13 cellular contexts compared by ENCODE assay signal in the genomic region with DNA sequence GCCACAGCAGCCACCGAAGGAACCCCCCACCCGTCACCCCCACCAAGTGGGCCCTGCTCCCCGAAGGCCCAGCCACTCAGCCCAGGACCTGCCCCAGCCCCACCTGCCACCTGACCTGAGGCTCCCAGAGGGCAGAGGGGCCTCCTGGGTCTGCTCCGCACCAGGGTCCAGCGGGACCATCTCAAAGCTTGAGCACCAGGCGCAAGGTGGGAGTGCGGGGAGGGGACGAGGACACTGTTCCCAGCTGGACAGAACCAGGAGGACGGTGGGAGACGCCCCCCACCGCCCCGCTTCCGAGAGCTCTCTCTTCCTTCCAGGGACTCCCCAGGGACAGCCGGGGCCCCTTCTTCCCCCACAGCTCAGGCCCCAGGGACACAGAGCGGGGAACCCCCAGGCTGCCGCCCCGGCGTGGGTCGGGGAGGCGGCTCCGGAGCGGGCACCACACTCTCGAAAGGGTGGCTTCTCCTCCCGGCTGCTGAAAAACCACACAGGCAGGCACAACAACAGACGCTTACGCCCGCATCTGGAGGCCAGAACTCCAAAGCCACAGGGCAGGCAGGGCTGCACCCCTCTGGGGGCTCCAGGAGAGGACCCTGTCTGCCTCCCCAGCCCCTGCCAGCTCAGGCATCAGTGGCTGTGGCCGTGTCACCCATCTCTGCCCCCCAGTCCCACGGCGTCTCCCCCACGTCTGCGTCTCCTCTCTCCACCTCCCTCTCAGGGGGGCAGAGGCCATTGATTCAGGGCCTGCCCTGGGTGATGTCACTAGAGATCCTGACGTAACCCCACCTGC. TPM values are rescaled to one million over a fixed set of nuclear protein-coding genes. Genes with fewer than 3 reads are reported as not detected.
DNase-seq lines count a peak whose midpoint lies in the region; ATAC-seq, FAIRE-seq and TF ChIP-seq lines count a peak whose summit lies in the region.
"Had no signal": no experiment of that assay in that cellular context is flagged by ENCODE, and none has a peak within 500 bp of the region (broad histone marks: within the 10 kb centered on the region; RNA-seq: fewer than 3 reads in every experiment).

No MANE protein-coding gene starts in this region.

- H3K18ac ChIP-seq in H1 (ENCODE audit: extremely low read depth, low read length) = no peak overlapping the region

- no peak overlapping the region for H3K23ac ChIP-seq in H1 (ENCODE audit: insufficient read length)

- H2BK20ac ChIP-seq in H1 (ENCODE audit: low read length) = no peak overlapping the region

- no peak overlapping the region for H4K5ac ChIP-seq in H1 (ENCODE audit: insufficient read length, low read depth, low read length)

- no peaks in the 10 kb centered on the region for H3K23me2 ChIP-seq in H1 (ENCODE audit: low read depth, low read length)

- peak; percentile 56 for DNase-seq in activated T-cell treated with anti-CD3 and anti-CD28 coated beads, Interleukin-2, amount 50 U/mL, for 1 hour
- no peak for DNase-seq in activated T-cell treated with anti-CD3 and anti-CD28 coated beads for 4 hours
- DNase-seq in T-helper 9 cell = peak; percentile 30
- peak in 1 of 2 experiments; percentile 50 for DNase-seq in H1 (ENCODE audit: low read depth in 1 of 2, low spot score in 2 of 2)
- peak; percentile 12 to 26 for DNase-seq in stimulated activated CD8-positive, alpha-beta memory T cell treated with anti-CD3 and anti-CD28 coated beads, Interleukin-2, amount 100 ng/mL, for 48 hours (ENCODE audit: low read depth in 2 of 2)
- DNase-seq in uterus = no peak
- DNase-seq: ACHN, mesendoderm, NCI-H69 had no signal

- H2BK5ac ChIP-seq in H1 (ENCODE audit: low read depth, low read length) = no peak overlapping the region

- no peak overlapping the region for H2BK15ac ChIP-seq in H1 (ENCODE audit: low read length)

- H3K4me2 ChIP-seq in H1 (ENCODE audit: insufficient read depth in 1 of 2, low read depth in 2 of 2, low read length in 2 of 2) = no peak overlapping the region

- H3K79me1 ChIP-seq in H1 (ENCODE audit: low read depth, low read length) = no peaks in the 10 kb centered on the region

- H3K27me3 ChIP-seq in H1 (replicated peaks in 1 of 4; ENCODE audit: control insufficient read depth in 3 of 4, extremely low read depth in 1 of 4, insufficient read depth in 3 of 4, low read length in 3 of 4) (peaks cover 0 to 8% (median 6%) of the 10 kb centered on the region in 4 experiments; a peak in 4 of 7 replicates), uterus (peaks cover 10 to 19% of the 10 kb centered on the region in 2 donors)

- H3K4ac ChIP-seq in H1 (replicated peaks; ENCODE audit: insufficient read length, low read depth, low read length) = no peak overlapping the region

- peak overlapping the region; percentile 3; the same call in 1 of the 2 replicates for H2BK12ac ChIP-seq in H1 (ENCODE audit: low read depth, low read length)

- H3K9ac ChIP-seq in H1 (replicated peaks in 1 of 4; ENCODE audit: extremely low read depth in 1 of 4, low read depth in 3 of 4, low read length in 3 of 4) = no peak overlapping the region

- no peak overlapping the region for H3K14ac ChIP-seq in H1 (ENCODE audit: insufficient read length)

- H3K9me3 ChIP-seq in H1 (ENCODE audit: insufficient read depth in 2 of 2, low read depth in 1 of 2, low read length in 1 of 2) = peaks cover 4 to 5% of the 10 kb centered on the region in 2 experiments; a peak in 1 of 4 replicates
- H3K9me3 ChIP-seq in uterus = no peaks in the 10 kb centered on the region

- H3K79me2 ChIP-seq in H1 (ENCODE audit: control insufficient read depth in 1 of 2, insufficient read depth in 2 of 2, low read length in 2 of 2) = no peaks in the 10 kb centered on the region

- H3K36me3 ChIP-seq in H1 (ENCODE audit: control insufficient read depth in 2 of 4, insufficient read depth in 4 of 4, low read length in 3 of 4) (no peaks in the 10 kb centered on the region), uterus (no peaks in the 10 kb centered on the region)

- TF ChIP-seq RAD21 in H1 (IDR thresholded peaks at IDR 0.05 in 1 of 2, conservative IDR thresholded peaks at IDR 0.05 in 1 of 2; ENCODE audit: low read depth in 2 of 2, low read length in 2 of 2) = no peak

- POLR2A ChIA-PET in H1 (lab: Charles Lee; ENCODE audit: partially characterized antibody) = interaction anchor here (0.6 to 0.9 kb wide), 2 partner anchors 19 to 623 kb away, joined by 3 read pairs; no protein-coding TSS in a partner anchor

- WGBS in H1 (ENCODE audit: extremely low coverage in 1 of 2, insufficient coverage in 1 of 2, insufficient read length in 1 of 2, insufficient replicate concordance in 2 of 2, low coverage in 1 of 2, low lambda C conversion rate in 2 of 2, missing lambda C conversion rate in 1 of 2), 2 experiments = 90% methylated on average over 21 of the region's 33 CpGs; no CpG with 5 or more reads in 1 of the 2 experiments

- peaks cover 0 to 1% of the 10 kb centered on the region in 2 experiments for H4K20me1 ChIP-seq in H1 (replicated peaks in 1 of 2; ENCODE audit: control insufficient read depth in 1 of 2, insufficient read depth in 2 of 2, low read length in 2 of 2)

- H2BK120ac ChIP-seq in H1 (replicated peaks; ENCODE audit: low read depth, low read length) = no peak overlapping the region

- H4K91ac ChIP-seq in H1 (replicated peaks; ENCODE audit: insufficient read length, low read length) = no peak overlapping the region

- no peak overlapping the region for H3K56ac ChIP-seq in H1 (replicated peaks; ENCODE audit: insufficient read length, low read depth, low read length)

- H3K27ac ChIP-seq in H1 (ENCODE audit: low read depth, low read length) = no peak overlapping the region
- H3K27ac ChIP-seq in uterus = no peak overlapping the region

- peak overlapping the region; percentile 22; the same call in 1 of the 2 replicates for H4K8ac ChIP-seq in H1 (ENCODE audit: extremely low read depth, insufficient read depth, low read length)

- no peak for TF ChIP-seq POLR2A in H1 (IDR thresholded peaks at IDR 0.05; ENCODE audit: control extremely low read depth in 1 of 2, low read depth in 2 of 2, low read length in 2 of 2)
- no peak for TF ChIP-seq POLR2A in uterus (IDR thresholded peaks at IDR 0.05)

- TF ChIP-seq CTCF in H1 (IDR thresholded peaks at IDR 0.05; ENCODE audit: control extremely low read depth in 1 of 3, insufficient read depth in 1 of 3, low read depth in 1 of 3, low read length in 3 of 3) (no peak), uterus (IDR thresholded peaks at IDR 0.05) (no peak)

- H2AK5ac ChIP-seq in H1 (ENCODE audit: low read depth, low read length) = 0 out of 2 replicates have a peak overlapping the region, but pooled peaks have one; percentile 10

- H3K4me1 ChIP-seq in H1 (replicated peaks in 1 of 4; ENCODE audit: control insufficient read depth in 3 of 4, insufficient read depth in 4 of 4, low read length in 3 of 4) = peaks cover 0 to 28% (median 17%) of the 10 kb centered on the region in 4 experiments; a peak in 6 of 7 replicates
- no peaks in the 10 kb centered on the region for H3K4me1 ChIP-seq in uterus

- intact Hi-C loops in uterus (cut with DNase I; ENCODE audit: low total_unique reads) = no loop called here

- H2AFZ ChIP-seq in H1 (ENCODE audit: low read length) = no peak overlapping the region

- FAIRE-seq in H1 (lab: Jason Lieb, UNC) = no peak

- TF ChIP-seq EP300 in H1 (IDR thresholded peaks at IDR 0.05; ENCODE audit: borderline replicate concordance in 1 of 2, low read depth in 2 of 2, low read length in 2 of 2) = no peak

- no peak overlapping the region for H3K4me3 ChIP-seq in H1 (ENCODE audit: extremely low read depth in 1 of 4, insufficient read depth in 2 of 4, low read depth in 3 of 4, low read length in 4 of 4)
- H3K4me3 ChIP-seq in uterus = no peak overlapping the region

- CTCF ChIA-PET in H1 (lab: Charles Lee; ENCODE audit: partially characterized antibody) = interaction anchor here (1.2 to 1.8 kb wide), 3 partner anchors 24 to 49 kb away, joined by 3 to 8 read pairs (median 5); no protein-coding TSS in a partner anchor

- ATAC-seq in GM18907 (IDR thresholded peaks at IDR 0.05; ENCODE audit: unreplicated experiment) (no peak), GM21515 (IDR thresholded peaks at IDR 0.05; ENCODE audit: unreplicated experiment) (no peak)
- ATAC-seq: sciatic nerve had no signal

RNA-seq across cellular contexts. Expression of gene TTLL10, which starts 1.9 kb away (rescaled TPM):
- 1.6 and 1.7 TPM in 2 replicates for total RNA-seq in H1 (2021; fragmentation: NEBNext Ultra II Directional; extraction: Animal tissue kit (Norgen Biotek cat#: 25700))
- 1.1 and 2.0 TPM in 2 replicates for polyA plus RNA-seq in H1 (2011; rRNA removed)
- polyA plus RNA-seq in H1 (2011; cell fraction: cytosol; rRNA removed) = 1.0 TPM
- polyA plus RNA-seq in H1 (2011; cell fraction: nucleus; rRNA removed) = 3.8 TPM
- 0.94 to 4.7 TPM (median 1.1 TPM) in 4 replicates for polyA plus RNA-seq in H1 (2012, experiment 1 of 2)
- polyA plus RNA-seq in H1 (2012, experiment 2 of 2) = 0.24 TPM
- polyA plus RNA-seq in H1 (2013, experiment 1 of 2) = 0.73 TPM
- 0.55 TPM for polyA plus RNA-seq in H1 (2013, experiment 2 of 2)
- 0.51 and 1.3 TPM in 2 replicates for polyA minus RNA-seq in H1 (2011; rRNA and poly(A)+ RNA removed)
- not detected for polyA minus RNA-seq in H1 (2011; cell fraction: cytosol; rRNA and poly(A)+ RNA removed)
- polyA minus RNA-seq in H1 (2011; cell fraction: nucleus; rRNA and poly(A)+ RNA removed) = 1.5 TPM
- under 1 TPM in 2 of 4 donors, not detected in 2; 0.35 to 0.51 TPM for total RNA-seq in uterus
- total RNA-seq: glomerular endothelial cell had no signal

RNA-seq across cellular contexts. Expression of gene TNFRSF18, which starts 34.6 kb away (rescaled TPM):
- total RNA-seq in H1 (2021; fragmentation: NEBNext Ultra II Directional; extraction: Animal tissue kit (Norgen Biotek cat#: 25700)) = 0.92 and 1.5 TPM in 2 replicates
- 2.5 and 2.7 TPM in 2 replicates for polyA plus RNA-seq in H1 (2011; rRNA removed)
- 2.9 TPM for polyA plus RNA-seq in H1 (2011; cell fraction: cytosol; rRNA removed)
- polyA plus RNA-seq in H1 (2011; cell fraction: nucleus; rRNA removed) = 4.8 TPM
- polyA plus RNA-seq in H1 (2012, experiment 1 of 2) = 0.51 to 2.0 TPM (median 1.5 TPM) in 4 replicates
- 1.4 TPM for polyA plus RNA-seq in H1 (2012, experiment 2 of 2)
- polyA plus RNA-seq in H1 (2013, experiment 1 of 2) = 1.4 TPM
- 1.5 TPM for polyA plus RNA-seq in H1 (2013, experiment 2 of 2)
- not detected in 2 replicates for polyA minus RNA-seq in H1 (2011; rRNA and poly(A)+ RNA removed)
- not detected for polyA minus RNA-seq in H1 (2011; cell fraction: cytosol; rRNA and poly(A)+ RNA removed)
- polyA minus RNA-seq in H1 (2011; cell fraction: nucleus; rRNA and poly(A)+ RNA removed) = not detected
- 1 to 10 TPM in 1 of 4 donors, under 1 TPM in 1, not detected in 2; 0.37 to 2.6 TPM for total RNA-seq in uterus

RNA-seq across cellular contexts. Expression of gene TNFRSF4, which starts 42.2 kb away (rescaled TPM):
- total RNA-seq in H1 (2021; fragmentation: NEBNext Ultra II Directional; extraction: Animal tissue kit (Norgen Biotek cat#: 25700)) = not detected in 2 replicates
- polyA plus RNA-seq in H1 (2011; rRNA removed) = 0.06 TPM in 1 of 2 replicates, not detected in the other
- polyA plus RNA-seq in H1 (2011; cell fraction: cytosol; rRNA removed) = 0.14 TPM
- 0.19 TPM for polyA plus RNA-seq in H1 (2011; cell fraction: nucleus; rRNA removed)
- not detected in 4 replicates for polyA plus RNA-seq in H1 (2012, experiment 1 of 2)
- polyA plus RNA-seq in H1 (2012, experiment 2 of 2) = not detected
- polyA plus RNA-seq in H1 (2013, experiment 1 of 2) = not detected
- 0.07 TPM for polyA plus RNA-seq in H1 (2013, experiment 2 of 2)
- not detected in 2 replicates for polyA minus RNA-seq in H1 (2011; rRNA and poly(A)+ RNA removed)
- polyA minus RNA-seq in H1 (2011; cell fraction: cytosol; rRNA and poly(A)+ RNA removed) = not detected
- polyA minus RNA-seq in H1 (2011; cell fraction: nucleus; rRNA and poly(A)+ RNA removed) = not detected
- 1 to 10 TPM in 2 of 4 donors, not detected in 2; 1.3 to 1.5 TPM for total RNA-seq in uterus

RNA-seq across cellular contexts. Expression of gene C1orf159, which starts 55.9 kb away (rescaled TPM):
- 10.9 and 12.4 TPM in 2 replicates for total RNA-seq in H1 (2021; fragmentation: NEBNext Ultra II Directional; extraction: Animal tissue kit (Norgen Biotek cat#: 25700))
- polyA plus RNA-seq in H1 (2011; rRNA removed) = 10.0 and 15.7 TPM in 2 replicates
- 11.1 TPM for polyA plus RNA-seq in H1 (2011; cell fraction: cytosol; rRNA removed)
- polyA plus RNA-seq in H1 (2011; cell fraction: nucleus; rRNA removed) = 45.2 TPM
- 6.7 to 11.8 TPM (median 10.8 TPM) in 4 replicates for polyA plus RNA-seq in H1 (2012, experiment 1 of 2)
- polyA plus RNA-seq in H1 (2012, experiment 2 of 2) = 9.1 TPM
- 8.9 TPM for polyA plus RNA-seq in H1 (2013, experiment 1 of 2)
- 8.4 TPM for polyA plus RNA-seq in H1 (2013, experiment 2 of 2)
- 2.8 and 4.3 TPM in 2 replicates for polyA minus RNA-seq in H1 (2011; rRNA and poly(A)+ RNA removed)
- 5.1 TPM for polyA minus RNA-seq in H1 (2011; cell fraction: cytosol; rRNA and poly(A)+ RNA removed)
- polyA minus RNA-seq in H1 (2011; cell fraction: nucleus; rRNA and poly(A)+ RNA removed) = 14.2 TPM
- total RNA-seq in uterus = 10 to 100 TPM in 3 of 4 donors, 1 to 10 TPM in 1; 4.9 to 20.0 (median 17.9) TPM

Comparison
In these comparisons a context has a peak if more than half of its experiments do, and no peak if none do; other contexts are left out.
1. DNase-seq: peak in activated T-cell treated with anti-CD3 and anti-CD28 coated beads, Interleukin-2, amount 50 U/mL, for 1 hour (single experiment), T-helper 9 cell (single experiment) and stimulated activated CD8-positive, alpha-beta memory T cell treated with anti-CD3 and anti-CD28 coated beads, Interleukin-2, amount 100 ng/mL, for 48 hours (2 of 2); none in activated T-cell treated with anti-CD3 and anti-CD28 coated beads for 4 hours (single experiment) and uterus (0 of 2).